1 cellular context compared by ENCODE assay signal in genomic region chr1:32336963-32337675, GRCh38.
TF ChIP-seq lines count a peak whose summit lies in the region.

No MANE protein-coding gene starts in this region.

TF ChIP-seq in liver, 16 proteins besides CTCF, POLR2A, EP300 and RAD21 (continued from another document):
- no peak for TF ChIP-seq ZBTB33 (IDR thresholded peaks at IDR 0.05)
- TF ChIP-seq RXRA (IDR thresholded peaks at IDR 0.05): no peak
TF ChIP-seq in liver: peak in this region for 0.
